In the genomic region with DNA sequence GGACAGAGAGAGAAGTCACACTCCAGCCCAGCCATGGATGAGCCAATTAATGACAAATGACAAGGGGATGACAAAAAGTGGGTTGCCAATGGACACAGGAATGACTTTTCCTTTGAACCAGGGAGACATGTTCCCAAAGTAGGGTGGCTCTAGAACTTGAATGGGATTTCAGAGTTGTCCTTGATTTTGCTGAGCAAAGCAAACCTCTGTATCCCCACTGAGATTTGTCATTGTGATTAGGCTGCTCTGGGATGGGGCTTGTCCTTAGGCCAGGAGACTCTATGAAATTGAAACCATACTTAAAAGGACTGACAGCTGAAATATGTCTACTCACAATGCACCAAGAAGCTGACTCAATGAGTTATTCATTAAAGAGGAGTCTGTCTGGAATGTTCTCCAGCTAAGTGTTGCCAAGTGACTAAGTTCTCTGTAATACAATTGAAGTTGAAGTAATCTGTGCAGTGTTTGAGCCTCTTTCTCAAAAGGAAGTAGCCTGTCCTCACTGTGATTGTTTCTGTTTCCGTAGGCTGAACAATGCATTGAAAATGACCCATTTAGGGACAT, we compare ENCODE assay signal across 12 cellular contexts.
DNase-seq lines count a peak whose midpoint lies in the region; ATAC-seq and TF ChIP-seq lines count a peak whose summit lies in the region.
"Had no signal": no experiment of that assay in that cellular context is flagged by ENCODE, and none has a peak within 500 bp of the region (broad histone marks: within the 10 kb centered on the region; RNA-seq: fewer than 3 reads in every experiment).

No MANE protein-coding gene starts in this region.

- H3K9me3 ChIP-seq in right atrium auricular region = no peaks in the 10 kb centered on the region
- H3K9me3 ChIP-seq: ovary had no signal

- no peak for TF ChIP-seq CTCF in astrocyte of the spinal cord (IDR thresholded peaks at IDR 0.05; ENCODE audit: low read depth, low read length)
- TF ChIP-seq CTCF in lower leg skin (IDR thresholded peaks at IDR 0.05) = no peak
- TF ChIP-seq CTCF in right atrium auricular region (IDR thresholded peaks at IDR 0.05) = no peak

- no peaks in the 10 kb centered on the region for H3K36me3 Mint-ChIP-seq in activated naive CD4-positive, alpha-beta T cell treated with anti-CD3 and anti-CD28 coated beads, Interleukin-2, amount 50 U/mL, for 72 hours

- H2AFZ ChIP-seq in ACC112 (ENCODE audit: low read length, unreplicated experiment) = peak overlapping the region; percentile 68

- intact Hi-C loops in lower leg skin (cut with DNase I; ENCODE audit: low total_unique reads) = no loop called here

- H3K9me3 Mint-ChIP-seq in activated naive CD4-positive, alpha-beta T cell treated with anti-CD3 and anti-CD28 coated beads, Interleukin-2, amount 50 U/mL, for 72 hours = peaks cover 5 to 13% of the 10 kb centered on the region in 2 donors

- peak; percentile 38 for DNase-seq in HS-5 (ENCODE audit: low read depth)
- DNase-seq in astrocyte of the spinal cord (ENCODE audit: low read depth, low spot score) = peak; percentile 91
- peak; percentile 16 for DNase-seq in foreskin melanocyte
- no peak for DNase-seq in lower leg skin (ENCODE audit: low spot score in 2 of 2)
- no peak for DNase-seq in activated naive CD4-positive, alpha-beta T cell treated with anti-CD3 and anti-CD28 coated beads, Interleukin-2, amount 50 U/mL, for 72 hours (ENCODE audit: low spot score in 2 of 2)
- DNase-seq in right atrium auricular region (ENCODE audit: low spot score) = no peak
- DNase-seq in NOMO-1 treated with dmso at 0.1 percent for 144 hours (lab: John Stamatoyannopoulos, UW; ENCODE audit: unreplicated experiment) = no peak
- DNase-seq: activated T-cell treated with anti-CD3 and anti-CD28 coated beads, Interleukin-2, amount 50 U/mL, for 1 hour; amniotic stem cell; effector memory CD4-positive, alpha-beta T cell; ovary had no signal

- peak overlapping the region; percentile 51; the same call in 1 of the 2 replicates for H3K4me3 ChIP-seq in ACC112 (ENCODE audit: low read depth, low read length)
- H3K4me3 ChIP-seq in astrocyte of the spinal cord (ENCODE audit: low read depth, low read length) = no peak overlapping the region
- H3K4me3 ChIP-seq in lower leg skin (ENCODE audit: low read depth, poor library complexity, severe bottlenecking) = no peak overlapping the region
- H3K4me3 ChIP-seq in right atrium auricular region = no peak overlapping the region
- H3K4me3 ChIP-seq: ovary had no signal

- 53 to 68% methylated on average over 1 of the region's 1 CpG for WGBS in lower leg skin, 2 donors

- H3K27me3 ChIP-seq in ACC112 (ENCODE audit: insufficient read depth, low read length) (no peaks in the 10 kb centered on the region), right atrium auricular region (no peaks in the 10 kb centered on the region)
- H3K27me3 ChIP-seq: ovary had no signal

- no peak for TF ChIP-seq POLR2A in lower leg skin (IDR thresholded peaks at IDR 0.05)

- H3K27ac Mint-ChIP-seq in activated naive CD4-positive, alpha-beta T cell treated with anti-CD3 and anti-CD28 coated beads, Interleukin-2, amount 50 U/mL, for 72 hours = no peak overlapping the region

- H3K79me2 ChIP-seq in ACC112 (ENCODE audit: control insufficient read depth, insufficient read depth, low read length, unreplicated experiment) = no peaks in the 10 kb centered on the region

- peaks cover 19% of the 10 kb centered on the region for H3K4me1 ChIP-seq in ACC112 (ENCODE audit: control insufficient read depth, insufficient read depth, low read length, unreplicated experiment)
- H3K4me1 ChIP-seq in right atrium auricular region = no peaks in the 10 kb centered on the region

- ATAC-seq in activated naive CD4-positive, alpha-beta T cell treated with anti-CD3 and anti-CD28 coated beads, Interleukin-2, amount 50 U/mL, for 72 hours = no peak

- H3K36me3 ChIP-seq in ACC112 (ENCODE audit: insufficient read depth, low read length) (no peaks in the 10 kb centered on the region), right atrium auricular region (no peaks in the 10 kb centered on the region)
- H3K36me3 ChIP-seq: ovary had no signal

- H3K27ac ChIP-seq in ACC112 (ENCODE audit: low read depth, low read length) (peak overlapping the region; percentile 90), right atrium auricular region (no peak overlapping the region)
- H3K27ac ChIP-seq: ovary had no signal

- in situ Hi-C loops in astrocyte of the spinal cord (cut with HindIII; ENCODE audit: low sequenced_read_pairs) = no loop called here

Comparison
In these comparisons a context has a peak if more than half of its experiments do, and no peak if none do; other contexts are left out.
1. DNase-seq: peak in HS-5 (single experiment), astrocyte of the spinal cord (single experiment) and foreskin melanocyte (single experiment); none in lower leg skin (0 of 2), activated naive CD4-positive, alpha-beta T cell treated with anti-CD3 and anti-CD28 coated beads, Interleukin-2, amount 50 U/mL, for 72 hours (0 of 2), right atrium auricular region (single experiment) and NOMO-1 treated with dmso at 0.1 percent for 144 hours (single experiment).